8 cellular contexts compared by ENCODE assay signal in genomic region chr4:73662709-73663546, GRCh38. TPM values are rescaled to one million over a fixed set of nuclear protein-coding genes. Genes with fewer than 3 reads are reported as not detected.
DNase-seq lines count a peak whose midpoint lies in the region; ATAC-seq and TF ChIP-seq lines count a peak whose summit lies in the region.

No MANE protein-coding gene starts in this region.

- ATAC-seq in GM18861 (IDR thresholded peaks at IDR 0.05; ENCODE audit: unreplicated experiment) = peak; percentile 91
- ATAC-seq in HG03139 (IDR thresholded peaks at IDR 0.05; ENCODE audit: unreplicated experiment) = peak; percentile 85
- ATAC-seq in HG03280 (IDR thresholded peaks at IDR 0.05; ENCODE audit: unreplicated experiment) = no peak

- no peaks in the 10 kb centered on the region for H3K9me3 ChIP-seq in breast epithelium

- H3K36me3 ChIP-seq in breast epithelium = no peaks in the 10 kb centered on the region

- no peak overlapping the region for H3K27ac Mint-ChIP-seq in mesothelial cell of epicardium
- no peak overlapping the region for H3K27ac Mint-ChIP-seq in glutamatergic neuron (ENCODE audit: unreplicated experiment)

- intact Hi-C loops in breast epithelium (cut with DNase I; ENCODE audit: low total_unique reads) = no loop called here

- no peaks in the 10 kb centered on the region for H3K27me3 ChIP-seq in breast epithelium

- peak in 2 of 3 donors; percentile 52 to 65 for TF ChIP-seq CTCF in breast epithelium (IDR thresholded peaks at IDR 0.05)
- TF ChIP-seq CTCF in mesothelial cell of epicardium (IDR thresholded peaks at IDR 0.05; ENCODE audit: unreplicated experiment) = peak; percentile 33
- no peak for TF ChIP-seq CTCF in glutamatergic neuron (IDR thresholded peaks at IDR 0.05; ENCODE audit: partially characterized antibody, unreplicated experiment)

- DNase-seq in ACHN (peak; percentile 79), NCI-H460 (ENCODE audit: extremely low read depth, low read depth) (peak; percentile 62), breast epithelium (ENCODE audit: low spot score in 2 of 2) (no peak), mesothelial cell of epicardium (ENCODE audit: low spot score in 2 of 2, unreplicated experiment in 2 of 2) (no peak), glutamatergic neuron (no peak)

- no peaks in the 10 kb centered on the region for H3K4me1 ChIP-seq in breast epithelium

- H3K4me1 Mint-ChIP-seq in mesothelial cell of epicardium = peaks cover 7% of the 10 kb centered on the region
- no peaks in the 10 kb centered on the region for H3K4me1 Mint-ChIP-seq in glutamatergic neuron (ENCODE audit: low read depth, unreplicated experiment)

- TF ChIP-seq POLR2A in breast epithelium (IDR thresholded peaks at IDR 0.05) = no peak

- H3K9me3 Mint-ChIP-seq in mesothelial cell of epicardium = no peaks in the 10 kb centered on the region
- H3K9me3 Mint-ChIP-seq in glutamatergic neuron (ENCODE audit: unreplicated experiment) = no peaks in the 10 kb centered on the region

- H3K4me3 Mint-ChIP-seq in mesothelial cell of epicardium (no peak overlapping the region), glutamatergic neuron (ENCODE audit: unreplicated experiment) (no peak overlapping the region)

- no peak overlapping the region for H3K4me3 ChIP-seq in breast epithelium

- no peaks in the 10 kb centered on the region for H3K36me3 Mint-ChIP-seq in mesothelial cell of epicardium
- H3K36me3 Mint-ChIP-seq in glutamatergic neuron (ENCODE audit: unreplicated experiment) = no peaks in the 10 kb centered on the region

- in situ Hi-C loops in ACHN (cut with HindIII; ENCODE audit: low pct_ligation_motif_present, low pct_unique_long_range_greater_than_20kb, low sequenced_read_pairs) = no loop called here

- no peaks in the 10 kb centered on the region for H3K27me3 Mint-ChIP-seq in mesothelial cell of epicardium (ENCODE audit: low read depth)
- H3K27me3 Mint-ChIP-seq in glutamatergic neuron (ENCODE audit: unreplicated experiment) = no peaks in the 10 kb centered on the region

- H3K27ac ChIP-seq in breast epithelium = no peak overlapping the region

RNA-seq across cellular contexts. Expression of gene RASSF6, which starts 42.7 kb away (rescaled TPM):
- 0.07 and 0.29 TPM in 2 replicates for total RNA-seq in NCI-H460 (2014; rRNA removed; shearing (Covaris generic))
- 0.33 and 0.47 TPM in 2 replicates for polyA plus RNA-seq in NCI-H460 (2014; cell fraction: nucleus; rRNA removed)
- total RNA-seq in breast epithelium (10 to 100 TPM in 1 of 3 donors, 1 to 10 TPM in 1, not detected in 1; 4.6 to 11.7 TPM), mesothelial cell of epicardium (1.3 to 1.8 TPM (median 1.5 TPM) in 3 replicates), glutamatergic neuron (ENCODE audit: unreplicated experiment) (not detected)

Comparison
In these comparisons a context has a peak if more than half of its experiments do, and no peak if none do; other contexts are left out.
1. DNase-seq: peak in ACHN (single experiment) and NCI-H460 (single experiment); none in breast epithelium (0 of 2), mesothelial cell of epicardium (0 of 2) and glutamatergic neuron (single experiment).